8 cellular contexts compared by ENCODE assay signal in the genomic region with DNA sequence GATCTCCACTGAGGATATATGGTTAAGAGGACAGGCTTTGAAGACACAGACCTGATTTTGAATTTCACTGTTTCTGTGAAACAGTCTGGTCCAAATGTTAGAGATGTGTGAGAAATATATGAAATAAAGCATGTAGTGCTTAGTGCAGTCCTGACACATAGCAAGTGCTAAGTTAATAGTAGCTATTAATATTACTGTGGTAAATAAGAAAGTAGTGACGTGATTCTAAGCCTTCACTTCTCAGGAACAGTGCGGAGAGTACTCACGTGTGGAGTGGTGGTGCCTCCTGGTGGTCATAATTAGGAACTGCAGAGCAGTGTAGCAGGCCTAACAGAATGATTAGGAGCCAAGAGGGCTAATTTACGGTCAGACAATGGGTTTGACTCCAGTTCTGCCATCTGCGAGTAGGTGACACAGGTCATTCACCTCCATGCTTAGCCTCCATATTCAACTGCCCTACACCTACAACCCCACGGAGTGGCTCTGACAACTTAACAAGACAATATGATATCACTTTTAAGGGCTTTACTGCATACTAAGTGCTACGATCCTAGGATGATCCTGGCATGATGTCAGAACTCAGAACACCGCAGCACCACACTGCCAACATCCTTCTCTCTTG.
DNase-seq lines count a peak whose midpoint lies in the region; ATAC-seq lines count a peak whose summit lies in the region.

No MANE protein-coding gene starts in this region.

- H3K79me2 ChIP-seq in mesendoderm (ENCODE audit: control insufficient read depth, insufficient read depth, low read length) = no peaks in the 10 kb centered on the region

- no peak overlapping the region for H3K56ac ChIP-seq in mesendoderm (ENCODE audit: low read length)

- POLR2A ChIA-PET in activated CD4-positive, alpha-beta memory T cell treated with anti-CD3 and anti-CD28 coated beads for 36 hours (lab: Charles Lee) = interaction anchor here (1.4 kb wide), 1 partner anchor 330 kb away, joined by 4 read pairs; no protein-coding TSS in a partner anchor

- peaks cover 8% of the 10 kb centered on the region for H3K4me1 Mint-ChIP-seq in activated CD4-positive, alpha-beta memory T cell treated with anti-CD3 and anti-CD28 coated beads for 36 hours (ENCODE audit: low read depth)

- H2BK120ac ChIP-seq in mesendoderm (ENCODE audit: low read depth, low read length) = no peak overlapping the region

- H3K4ac ChIP-seq in mesendoderm (ENCODE audit: low read depth, low read length) = no peak overlapping the region

- H3K4me3 ChIP-seq in effector memory CD4-positive, alpha-beta T cell (ENCODE audit: insufficient read depth, low read depth, low read length, poor library complexity, severe bottlenecking) = no peak overlapping the region
- no peak overlapping the region for H3K4me3 ChIP-seq in mesendoderm (ENCODE audit: low read length)

- DNase-seq in activated gamma-delta T cell treated with Interleukin-2 at 50 U/mL for 16 hours = peak; percentile 80
- DNase-seq in activated gamma-delta T cell (lab: John Stamatoyannopoulos, UW) = no peak
- peak; percentile 50 for DNase-seq in NCI-H69 (lab: John Stamatoyannopoulos, UW)
- DNase-seq in activated CD4-positive, alpha-beta memory T cell treated with anti-CD3 and anti-CD28 coated beads for 36 hours = peak; percentile 85
- peak; percentile 55 to 63 (median 57) for DNase-seq in effector memory CD4-positive, alpha-beta T cell
- peak; percentile 75 for DNase-seq in mesendoderm
- DNase-seq in stimulated activated CD8-positive, alpha-beta memory T cell treated with anti-CD3 and anti-CD28 coated beads, Interleukin-4, amount 100 ng/mL, for 1 hour (ENCODE audit: low read depth in 2 of 2, low spot score in 1 of 2) = peak; percentile 48 to 68

- no peaks in the 10 kb centered on the region for H3K9me3 ChIP-seq in effector memory CD4-positive, alpha-beta T cell (ENCODE audit: control insufficient read depth, low read length)

- H3K9ac ChIP-seq in mesendoderm (ENCODE audit: low read length) = no peak overlapping the region

- H3K27me3 Mint-ChIP-seq in activated CD4-positive, alpha-beta memory T cell treated with anti-CD3 and anti-CD28 coated beads for 36 hours = no peaks in the 10 kb centered on the region

- no peaks in the 10 kb centered on the region for H3K4me1 ChIP-seq in effector memory CD4-positive, alpha-beta T cell (ENCODE audit: control insufficient read depth, insufficient read depth, low read length, poor library complexity, severe bottlenecking)
- H3K4me1 ChIP-seq in mesendoderm (ENCODE audit: control insufficient read depth, low read depth, low read length) = no peaks in the 10 kb centered on the region

- no peak overlapping the region for H2BK5ac ChIP-seq in mesendoderm (ENCODE audit: low read length)

- no peak overlapping the region for H4K8ac ChIP-seq in mesendoderm (ENCODE audit: low read depth, low read length)

- no peak overlapping the region for H3K4me2 ChIP-seq in mesendoderm (ENCODE audit: low read length)

- no peaks in the 10 kb centered on the region for H3K27me3 ChIP-seq in effector memory CD4-positive, alpha-beta T cell (replicated peaks; ENCODE audit: control insufficient read depth, insufficient read depth, low read length, poor library complexity, severe bottlenecking)
- no peaks in the 10 kb centered on the region for H3K27me3 ChIP-seq in mesendoderm (ENCODE audit: insufficient read depth, low read length, poor library complexity)

- H3K23ac ChIP-seq in mesendoderm (ENCODE audit: low read length) = no peak overlapping the region

- H4K5ac ChIP-seq in mesendoderm (ENCODE audit: low read length) = no peak overlapping the region

- H3K36me3 ChIP-seq in effector memory CD4-positive, alpha-beta T cell (ENCODE audit: control insufficient read depth, insufficient read depth, low read length) = no peaks in the 10 kb centered on the region
- H3K36me3 ChIP-seq in mesendoderm (ENCODE audit: control insufficient read depth, insufficient read depth, low read length) = no peaks in the 10 kb centered on the region

- H3K4me3 Mint-ChIP-seq in activated CD4-positive, alpha-beta memory T cell treated with anti-CD3 and anti-CD28 coated beads for 36 hours = no peak overlapping the region

- intact Hi-C loops in activated CD4-positive, alpha-beta memory T cell treated with anti-CD3 and anti-CD28 coated beads for 36 hours (cut with micrococcal nuclease) = loop anchor here (1.0 to 2.0 kb wide), 6 partner anchors 24 to 542 kb away; no protein-coding TSS in a partner anchor

- no peaks in the 10 kb centered on the region for H3K9me3 Mint-ChIP-seq in activated CD4-positive, alpha-beta memory T cell treated with anti-CD3 and anti-CD28 coated beads for 36 hours

- CTCF ChIA-PET in activated CD4-positive, alpha-beta memory T cell treated with anti-CD3 and anti-CD28 coated beads for 36 hours (lab: Charles Lee) = interaction anchor here (0.6 to 7.4 kb wide), 19 partner anchors 9 to 624 kb away, joined by 3 to 109 read pairs (median 5); no protein-coding TSS in a partner anchor

- no peaks in the 10 kb centered on the region for H3K36me3 Mint-ChIP-seq in activated CD4-positive, alpha-beta memory T cell treated with anti-CD3 and anti-CD28 coated beads for 36 hours

- no peak overlapping the region for H2AK5ac ChIP-seq in mesendoderm (ENCODE audit: low read length)

- H3K27ac Mint-ChIP-seq in activated CD4-positive, alpha-beta memory T cell treated with anti-CD3 and anti-CD28 coated beads for 36 hours = no peak overlapping the region

- no peak overlapping the region for H3K27ac ChIP-seq in effector memory CD4-positive, alpha-beta T cell (ENCODE audit: insufficient read depth, low read length, poor library complexity, severe bottlenecking)
- H3K27ac ChIP-seq in mesendoderm (ENCODE audit: low read depth, low read length) = no peak overlapping the region

- H3K79me1 ChIP-seq in mesendoderm (ENCODE audit: low read length) = no peaks in the 10 kb centered on the region

- peak; percentile 74 for ATAC-seq in HG03432 (IDR thresholded peaks at IDR 0.05; ENCODE audit: unreplicated experiment)

- no peak overlapping the region for H2BK15ac ChIP-seq in mesendoderm (replicated peaks; ENCODE audit: low read depth)

- no CpG with 5 or more reads among the region's 8 CpGs for WGBS in mesendoderm (ENCODE audit: extremely low coverage, insufficient coverage, low lambda C conversion rate)

- no peak overlapping the region for H3K18ac ChIP-seq in mesendoderm (ENCODE audit: low read length)
